Comparison of ENCODE assay signal across 10 cellular contexts in the genomic region with DNA sequence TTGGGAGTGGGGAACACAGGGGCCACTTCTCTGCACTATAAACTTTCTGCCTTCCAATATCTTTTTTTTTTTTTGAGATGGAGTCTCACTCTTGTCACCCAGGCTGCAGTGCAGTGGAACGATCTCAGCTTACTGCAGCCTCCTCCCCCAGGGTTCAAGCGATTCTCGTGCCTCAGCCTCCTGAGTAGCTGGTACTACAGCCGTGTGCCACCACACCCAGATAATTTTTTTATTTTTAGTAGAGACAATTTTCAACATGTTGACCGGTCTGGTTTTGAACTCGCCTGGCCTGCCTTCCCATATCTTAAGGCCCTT. TPM values are rescaled to one million over a fixed set of nuclear protein-coding genes. Genes with fewer than 3 reads are reported as not detected.
A peak's percentile ranks its signal among the peaks of the same experiment; 100 is the strongest.
DNase-seq lines count a peak whose midpoint lies in the region; ATAC-seq and TF ChIP-seq lines count a peak whose summit lies in the region.
"Had no signal": no experiment of that assay in that cellular context is flagged by ENCODE, and none has a peak within 500 bp of the region (broad histone marks: within the 10 kb centered on the region; RNA-seq: fewer than 3 reads in every experiment).

No MANE protein-coding gene starts in this region.

- H3K4me3 ChIP-seq in H7 (ENCODE audit: insufficient read depth, low read depth, low read length) (peak overlapping the region; percentile 100), WI38 (ENCODE audit: low read depth, low read length) (peak overlapping the region; percentile 98), fibroblast of the aortic adventitia (ENCODE audit: low read depth, low read length) (peak overlapping the region; percentile 99), gastrocnemius medialis (peak overlapping the region; percentile 78 to 99 (median 97))

- in situ Hi-C loops in gastrocnemius medialis (cut with MboI; ENCODE audit: low sequenced_read_pairs in 4 of 4), result loop anchor here in 1 of 4 donors (25.0 kb wide), 1 partner anchor 770 kb away; the partner anchor contains the start of gene INCENP

- CTCF ChIA-PET in HEK293T (lab: Yijun Ruan, JAX), result interaction anchor here (0.7 kb wide), 2 partner anchors 52 to 210 kb away, joined by 3 read pairs; partner anchors contain the start of gene LBHD1

- no peaks in the 10 kb centered on the region for H3K9me3 ChIP-seq in gastrocnemius medialis

- TF ChIP-seq CTCF in WI38 (IDR thresholded peaks at IDR 0.05; ENCODE audit: low read depth, low read length) (no peak), fibroblast of the aortic adventitia (IDR thresholded peaks at IDR 0.05; ENCODE audit: insufficient read depth, low read length) (no peak), gastrocnemius medialis (IDR thresholded peaks at IDR 0.05 in 4 of 5, conservative IDR thresholded peaks at IDR 0.05 in 1 of 5) (no peak)

- ATAC-seq in gastrocnemius medialis (no peak), GM18502 (IDR thresholded peaks at IDR 0.05; ENCODE audit: poor library complexity, unreplicated experiment) (no peak)

- POLR2A ChIA-PET in HEK293T (lab: Yijun Ruan, JAX), result interaction anchor here (2.0 to 8.1 kb wide), 6 partner anchors 8 to 95 kb away, joined by 7 to 110 read pairs (median 24); partner anchors contain the start of genes TMEM179B and WDR74

- peak overlapping the region; percentile 96 to 100 (median 98) for H3K27ac ChIP-seq in gastrocnemius medialis

- no peak for TF ChIP-seq POLR2A in gastrocnemius medialis (IDR thresholded peaks at IDR 0.05)

- H3K36me3 ChIP-seq in H7 (replicated peaks; ENCODE audit: control insufficient read depth, insufficient read depth, low read length), result peaks cover 53% of the 10 kb centered on the region
- H3K36me3 ChIP-seq in gastrocnemius medialis, result peaks cover 13 to 51% of the 10 kb centered on the region in 2 donors

- no peaks in the 10 kb centered on the region for H3K27me3 ChIP-seq in H7 (ENCODE audit: control insufficient read depth, insufficient read depth, low read length)
- no peaks in the 10 kb centered on the region for H3K27me3 ChIP-seq in gastrocnemius medialis

- peaks cover 36 to 39% of the 10 kb centered on the region in 2 donors for H3K4me1 ChIP-seq in gastrocnemius medialis

- intact Hi-C loops in gastrocnemius medialis (cut with DNase I; ENCODE audit: low total_unique reads), result no loop called here

- DNase-seq in H7, result no peak
- no peak for DNase-seq in fibroblast of the aortic adventitia (ENCODE audit: low read depth)
- no peak for DNase-seq in gastrocnemius medialis
- DNase-seq in activated gamma-delta T cell treated with Interleukin-2 at 50 U/mL for 16 hours, result no peak
- DNase-seq in kidney glomerular epithelial cell (lab: John Stamatoyannopoulos, UW), result no peak
- no peak for DNase-seq in HEK293T (ENCODE audit: extremely low spot score)
- DNase-seq: HCEC 1CT had no signal

TF ChIP-seq in HEK293T, 16 proteins besides CTCF, POLR2A, EP300 and RAD21:
- TF ChIP-seq SUZ12 (IDR thresholded peaks at IDR 0.05) (no peak), ELF4 (IDR thresholded peaks at IDR 0.05) (no peak), FOXM1 (IDR thresholded peaks at IDR 0.05; ENCODE audit: borderline replicate concordance) (no peak), ARNT (IDR thresholded peaks at IDR 0.05) (no peak), LEF1 (IDR thresholded peaks at IDR 0.05; ENCODE audit: borderline replicate concordance) (no peak), TARDBP (IDR thresholded peaks at IDR 0.05) (no peak), CTBP1 (IDR thresholded peaks at IDR 0.05; ENCODE audit: borderline replicate concordance) (no peak), SP1 (IDR thresholded peaks at IDR 0.05) (no peak), NFRKB (IDR thresholded peaks at IDR 0.05) (no peak), PKNOX1 (IDR thresholded peaks at IDR 0.05) (no peak), FOXA1 (IDR thresholded peaks at IDR 0.05) (no peak), ZNF384 (IDR thresholded peaks at IDR 0.05) (no peak), FOXK2 (IDR thresholded peaks at IDR 0.05) (no peak), HDGF (IDR thresholded peaks at IDR 0.05; ENCODE audit: borderline replicate concordance) (no peak), BHLHE40 (IDR thresholded peaks at IDR 0.05; ENCODE audit: borderline replicate concordance) (no peak), L3MBTL2 (conservative IDR thresholded peaks at IDR 0.05) (no peak)

RNA-seq across cellular contexts. Expression of gene SLC3A2, which starts 1.7 kb away (rescaled TPM):
- total RNA-seq in H7 (2014; rRNA removed; shearing (Covaris generic)), result 271 and 340 TPM in 2 replicates
- 174 and 179 TPM in 2 replicates for total RNA-seq in fibroblast of the aortic adventitia (ENCODE audit: low replicate concordance)
- total RNA-seq in gastrocnemius medialis, result 100 to 1,000 TPM; 158 to 278 (median 189) TPM

RNA-seq across cellular contexts. Expression of gene CHRM1, which starts 38.8 kb away (rescaled TPM):
- not detected in 2 replicates for total RNA-seq in H7 (2014; rRNA removed; shearing (Covaris generic))
- not detected in 2 replicates for total RNA-seq in fibroblast of the aortic adventitia (ENCODE audit: low replicate concordance)
- not detected for total RNA-seq in gastrocnemius medialis
- total RNA-seq: T-helper 1 cell treated with Interleukin-12 subunit alpha and Interleukin-12 subunit beta and Interleukin-4 antibody, amounts not matched to agents 30 ng/mL and 1 ng/mL, for 36 hours had no signal

RNA-seq across cellular contexts. Expression of gene WDR74, which starts 43.0 kb away (rescaled TPM):
- 153 and 160 TPM in 2 replicates for total RNA-seq in H7 (2014; rRNA removed; shearing (Covaris generic))
- 29.5 and 29.8 TPM in 2 replicates for total RNA-seq in fibroblast of the aortic adventitia (ENCODE audit: low replicate concordance)
- total RNA-seq in gastrocnemius medialis, result 100 to 1,000 TPM in 1 of 4 donors, 10 to 100 TPM in 3; 66.4 to 133 (median 87.0) TPM

RNA-seq across cellular contexts. Expression of gene TEX54, which starts 49.7 kb away (rescaled TPM):
- not detected in 2 replicates for total RNA-seq in H7 (2014; rRNA removed; shearing (Covaris generic))
- total RNA-seq in fibroblast of the aortic adventitia (ENCODE audit: low replicate concordance) (0.54 TPM in 1 of 2 replicates, not detected in the other), gastrocnemius medialis (not detected)
- total RNA-seq: T-helper 1 cell treated with Interleukin-12 subunit alpha and Interleukin-12 subunit beta and Interleukin-4 antibody, amounts not matched to agents 30 ng/mL and 1 ng/mL, for 36 hours had no signal

RNA-seq across cellular contexts. Expression of gene STX5, which starts 50.5 kb away (rescaled TPM):
- 24.0 and 29.0 TPM in 2 replicates for total RNA-seq in H7 (2014; rRNA removed; shearing (Covaris generic))
- total RNA-seq in fibroblast of the aortic adventitia (ENCODE audit: low replicate concordance) (20.4 and 42.8 TPM in 2 replicates), gastrocnemius medialis (10 to 100 TPM; 16.2 to 26.0 (median 24.9) TPM)
